In genomic region chr5:14257995-14258403, GRCh38 we compare ENCODE assay signal across 11 cellular contexts.
DNase-seq lines count a peak whose midpoint lies in the region; ATAC-seq and TF ChIP-seq lines count a peak whose summit lies in the region.
"Had no signal": no experiment of that assay in that cellular context is flagged by ENCODE, and none has a peak within 500 bp of the region (broad histone marks: within the 10 kb centered on the region; RNA-seq: fewer than 3 reads in every experiment).

No MANE protein-coding gene starts in this region.

- peaks cover 5% of the 10 kb centered on the region for H3K9me3 Mint-ChIP-seq in chondrocyte (ENCODE audit: low read depth)

- no peaks in the 10 kb centered on the region for H3F3A ChIP-seq in MM.1S (ENCODE audit: insufficient read depth, low read length)

- no peaks in the 10 kb centered on the region for H3K36me3 ChIP-seq in MM.1S (replicated peaks; ENCODE audit: insufficient read depth, low read length)
- H3K36me3 ChIP-seq: neutrophil had no signal

- H3K27ac Mint-ChIP-seq in chondrocyte (ENCODE audit: unreplicated experiment) = peak overlapping the region; percentile 78
- H3K27ac Mint-ChIP-seq: activated naive CD8-positive, alpha-beta T cell treated with anti-CD3 and anti-CD28 coated beads, Interleukin-2, amount 50 U/mL, for 24 hours had no signal

- H3K36me3 Mint-ChIP-seq in chondrocyte (ENCODE audit: low read depth) = peaks cover 5% of the 10 kb centered on the region

- ATAC-seq in GM18498 (IDR thresholded peaks at IDR 0.05; ENCODE audit: unreplicated experiment) = peak; percentile 64
- peak; percentile 56 for ATAC-seq in GM21423 (IDR thresholded peaks at IDR 0.05; ENCODE audit: unreplicated experiment)
- ATAC-seq in HG03175 (IDR thresholded peaks at IDR 0.05; ENCODE audit: unreplicated experiment) = peak; percentile 71

- H3K9me2 ChIP-seq in MM.1S (replicated peaks; ENCODE audit: insufficient read depth, low read length) = no peaks in the 10 kb centered on the region

- H3K27ac ChIP-seq in MM.1S (ENCODE audit: low read length) = no peak overlapping the region
- H3K27ac ChIP-seq: neutrophil had no signal

- H3K27me3 Mint-ChIP-seq in chondrocyte (ENCODE audit: low read depth) = no peaks in the 10 kb centered on the region

- no peaks in the 10 kb centered on the region for H4K20me1 ChIP-seq in MM.1S (ENCODE audit: insufficient read depth, low read length)

- H3K79me2 ChIP-seq in MM.1S (ENCODE audit: low read length) = peaks cover 65% of the 10 kb centered on the region

- H3K9me3 ChIP-seq in MM.1S (replicated peaks; ENCODE audit: insufficient read depth, low read length) = no peaks in the 10 kb centered on the region
- H3K9me3 ChIP-seq: neutrophil had no signal

- H3K9ac ChIP-seq in MM.1S (ENCODE audit: low read length) = no peak overlapping the region

- H3K4me1 ChIP-seq in MM.1S (ENCODE audit: low read length) = no peaks in the 10 kb centered on the region

- no peak for DNase-seq in chondrocyte (ENCODE audit: low spot score)
- DNase-seq in activated naive CD4-positive, alpha-beta T cell treated with anti-CD3 and anti-CD28 coated beads, Interleukin-2, amount 50 U/mL, for 16 hours = no peak
- no peak for DNase-seq in MM.1S
- DNase-seq in stimulated activated CD4-positive, alpha-beta T cell treated with anti-CD3 and anti-CD28 coated beads, Interleukin-1b, Interleukin-23, amount 100 ng/mL, for 48 hours = no peak
- DNase-seq in MV-4-11 (lab: John Stamatoyannopoulos, UW) = no peak
- DNase-seq: activated naive CD8-positive, alpha-beta T cell treated with anti-CD3 and anti-CD28 coated beads, Interleukin-2, amount 50 U/mL, for 24 hours; T-helper 1 cell had no signal

- H3K4me2 ChIP-seq in MM.1S (ENCODE audit: low read depth, low read length) = no peak overlapping the region

- no peak overlapping the region for H3K4me3 ChIP-seq in MM.1S (ENCODE audit: low read length)

- TF ChIP-seq CTCF in chondrocyte (IDR thresholded peaks at IDR 0.05) = no peak
- TF ChIP-seq CTCF in MM.1S (IDR thresholded peaks at IDR 0.05; ENCODE audit: low read length) = no peak

- no peak overlapping the region for H2AFZ ChIP-seq in MM.1S (ENCODE audit: low read length)

- no peak overlapping the region for H3K4me3 Mint-ChIP-seq in chondrocyte (ENCODE audit: unreplicated experiment)
- H3K4me3 Mint-ChIP-seq: activated naive CD8-positive, alpha-beta T cell treated with anti-CD3 and anti-CD28 coated beads, Interleukin-2, amount 50 U/mL, for 24 hours had no signal

- H3K4me1 Mint-ChIP-seq in chondrocyte (ENCODE audit: low read depth) = peaks cover 79% of the 10 kb centered on the region

- no peaks in the 10 kb centered on the region for H3K27me3 ChIP-seq in MM.1S (replicated peaks; ENCODE audit: insufficient read depth, low read length)
- H3K27me3 ChIP-seq: neutrophil had no signal
